8 cellular contexts compared by ENCODE assay signal in genomic region chr14:67943947-67944346, GRCh38.
A peak's percentile ranks its signal among the peaks of the same experiment; 100 is the strongest.
DNase-seq lines count a peak whose midpoint lies in the region; ATAC-seq, FAIRE-seq and TF ChIP-seq lines count a peak whose summit lies in the region.

No MANE protein-coding gene starts in this region.

- CTCF ChIA-PET in BJ (lab: Yijun Ruan, JAX) = interaction anchor here (0.6 to 4.4 kb wide), 17 partner anchors 9 to 881 kb away, joined by 3 to 27 read pairs (median 3); no protein-coding TSS in a partner anchor
- CTCF ChIA-PET in activated CD4-positive, alpha-beta T cell treated with anti-CD3 and anti-CD28 coated beads for 36 hours (lab: Charles Lee) = interaction anchor here (0.6 to 3.9 kb wide), 20 partner anchors 9 to 900 kb away, joined by 3 to 25 read pairs (median 4); no protein-coding TSS in a partner anchor

- TF ChIP-seq POLR2A in H54 (IDR thresholded peaks at IDR 0.05; ENCODE audit: low read depth, low read length) (no peak), thyroid gland (IDR thresholded peaks at IDR 0.05) (no peak)

- no peaks in the 10 kb centered on the region for H3K36me3 ChIP-seq in BJ (ENCODE audit: control insufficient read depth, insufficient read depth, low read length)
- H3K36me3 ChIP-seq in fibroblast of lung (ENCODE audit: control insufficient read depth, insufficient read depth, low read length) = no peaks in the 10 kb centered on the region
- no peaks in the 10 kb centered on the region for H3K36me3 ChIP-seq in thyroid gland

- H2AFZ ChIP-seq in fibroblast of lung (ENCODE audit: low read length) = no peak overlapping the region

- no peaks in the 10 kb centered on the region for H3K27me3 Mint-ChIP-seq in activated CD4-positive, alpha-beta T cell treated with anti-CD3 and anti-CD28 coated beads for 36 hours
- no peaks in the 10 kb centered on the region for H3K27me3 Mint-ChIP-seq in nephron (ENCODE audit: low read depth)

- H3K4me3 ChIP-seq in BJ (ENCODE audit: low read depth, low read length) (no peak overlapping the region), fibroblast of lung (replicated peaks in 1 of 4; ENCODE audit: control extremely low read depth in 1 of 4, insufficient read depth in 1 of 4, low read depth in 3 of 4, low read length in 4 of 4) (no peak overlapping the region), thyroid gland (replicated peaks in 1 of 3) (no peak overlapping the region)

- H3K27ac Mint-ChIP-seq in activated CD4-positive, alpha-beta T cell treated with anti-CD3 and anti-CD28 coated beads for 36 hours = no peak overlapping the region
- peak overlapping the region; percentile 96 to 99 (median 98) for H3K27ac Mint-ChIP-seq in nephron

- H3K36me3 Mint-ChIP-seq in activated CD4-positive, alpha-beta T cell treated with anti-CD3 and anti-CD28 coated beads for 36 hours (ENCODE audit: low read depth) = no peaks in the 10 kb centered on the region
- no peaks in the 10 kb centered on the region for H3K36me3 Mint-ChIP-seq in nephron (ENCODE audit: low read depth)

- no peaks in the 10 kb centered on the region for H3K79me2 ChIP-seq in fibroblast of lung (ENCODE audit: control insufficient read depth, insufficient read depth, low read length)

- peak; percentile 59 for TF ChIP-seq CTCF in BJ (IDR thresholded peaks at IDR 0.05; ENCODE audit: insufficient read depth, low read depth, low read length)
- peak; percentile 59 to 73 for TF ChIP-seq CTCF in fibroblast of lung (conservative IDR thresholded peaks at IDR 0.05 in 1 of 2, IDR thresholded peaks at IDR 0.05 in 1 of 2; ENCODE audit: low read depth in 1 of 2, low read length in 2 of 2)
- peak; percentile 63 to 79 (median 74) for TF ChIP-seq CTCF in nephron (IDR thresholded peaks at IDR 0.05; ENCODE audit: unreplicated experiment in 3 of 3)
- peak; percentile 27 to 95 (median 77) for TF ChIP-seq CTCF in thyroid gland (IDR thresholded peaks at IDR 0.05)

- no peaks in the 10 kb centered on the region for H3K9me3 Mint-ChIP-seq in activated CD4-positive, alpha-beta T cell treated with anti-CD3 and anti-CD28 coated beads for 36 hours (ENCODE audit: low read depth)
- H3K9me3 Mint-ChIP-seq in nephron = no peaks in the 10 kb centered on the region

- H3K4me1 ChIP-seq in fibroblast of lung (ENCODE audit: control insufficient read depth, extremely low read depth, insufficient read depth, low read length) (peaks cover 18% of the 10 kb centered on the region), thyroid gland (peaks cover 30 to 40% of the 10 kb centered on the region in 2 donors)

- H4K20me1 ChIP-seq in fibroblast of lung (ENCODE audit: control insufficient read depth, extremely low read depth, insufficient read depth, low read length) = no peaks in the 10 kb centered on the region

- H3K27me3 ChIP-seq in BJ (ENCODE audit: control insufficient read depth, insufficient read depth, low read length) (no peaks in the 10 kb centered on the region), fibroblast of lung (ENCODE audit: control insufficient read depth, insufficient read depth, low read length) (no peaks in the 10 kb centered on the region), thyroid gland (no peaks in the 10 kb centered on the region)

- no peak overlapping the region for H3K9ac ChIP-seq in fibroblast of lung (ENCODE audit: insufficient read depth, low read length)

- FAIRE-seq in H54 (lab: Jason Lieb, UNC) = peak; percentile 86

- no peak overlapping the region for H3K4me3 Mint-ChIP-seq in activated CD4-positive, alpha-beta T cell treated with anti-CD3 and anti-CD28 coated beads for 36 hours
- no peak overlapping the region for H3K4me3 Mint-ChIP-seq in nephron

- WGBS in thyroid gland, 2 donors = 14 to 16% methylated on average over 3 of the region's 3 CpGs

- H3K4me2 ChIP-seq in fibroblast of lung (ENCODE audit: extremely low read depth, insufficient read depth, low read length) = no peak overlapping the region

- H3K27ac ChIP-seq in fibroblast of lung (ENCODE audit: insufficient read depth, low read length) (no peak overlapping the region), thyroid gland (peak overlapping the region in 1 of 3 donors; percentile 6)

- POLR2A ChIA-PET in BJ (lab: Charles Lee) = interaction anchor here (0.5 kb wide), 1 partner anchor 847 kb away, joined by 3 read pairs; no protein-coding TSS in a partner anchor
- POLR2A ChIA-PET in activated CD4-positive, alpha-beta T cell treated with anti-CD3 and anti-CD28 coated beads for 36 hours (lab: Charles Lee) = interaction anchor here (0.7 kb wide), 1 partner anchor 874 kb away, joined by 7 read pairs; no protein-coding TSS in a partner anchor

- peak; percentile 66 for ATAC-seq in activated CD4-positive, alpha-beta T cell treated with anti-CD3 and anti-CD28 coated beads for 36 hours
- ATAC-seq in HG02852 (IDR thresholded peaks at IDR 0.05; ENCODE audit: unreplicated experiment) = no peak

- DNase-seq in BJ (ENCODE audit: low read depth) = no peak
- peak; percentile 4 for DNase-seq in H54 (ENCODE audit: insufficient read length, low spot score)
- DNase-seq in NCI-H345 (lab: John Stamatoyannopoulos, UW) = peak; percentile 72
- DNase-seq in activated CD4-positive, alpha-beta T cell treated with anti-CD3 and anti-CD28 coated beads for 36 hours = peak; percentile 59
- DNase-seq in fibroblast of lung (ENCODE audit: low read depth in 2 of 2) = peak; percentile 86 to 92
- peak; percentile 66 to 71 for DNase-seq in thyroid gland

- H3K4me1 Mint-ChIP-seq in activated CD4-positive, alpha-beta T cell treated with anti-CD3 and anti-CD28 coated beads for 36 hours = no peaks in the 10 kb centered on the region
- peaks cover 59% of the 10 kb centered on the region for H3K4me1 Mint-ChIP-seq in nephron

- intact Hi-C loops in activated CD4-positive, alpha-beta T cell treated with anti-CD3 and anti-CD28 coated beads for 36 hours (cut with DNase I, micrococcal nuclease) = loop anchor here (1.0 to 2.0 kb wide), 4 partner anchors 305 to 900 kb away; no protein-coding TSS in a partner anchor
- intact Hi-C loops in thyroid gland (cut with DNase I) = no loop called here

- H3K9me3 ChIP-seq in fibroblast of lung (ENCODE audit: control insufficient read depth, insufficient read depth, low read depth, low read length) = no peaks in the 10 kb centered on the region
- H3K9me3 ChIP-seq in thyroid gland = no peaks in the 10 kb centered on the region
